10 cellular contexts compared by ENCODE assay signal in the genomic region with DNA sequence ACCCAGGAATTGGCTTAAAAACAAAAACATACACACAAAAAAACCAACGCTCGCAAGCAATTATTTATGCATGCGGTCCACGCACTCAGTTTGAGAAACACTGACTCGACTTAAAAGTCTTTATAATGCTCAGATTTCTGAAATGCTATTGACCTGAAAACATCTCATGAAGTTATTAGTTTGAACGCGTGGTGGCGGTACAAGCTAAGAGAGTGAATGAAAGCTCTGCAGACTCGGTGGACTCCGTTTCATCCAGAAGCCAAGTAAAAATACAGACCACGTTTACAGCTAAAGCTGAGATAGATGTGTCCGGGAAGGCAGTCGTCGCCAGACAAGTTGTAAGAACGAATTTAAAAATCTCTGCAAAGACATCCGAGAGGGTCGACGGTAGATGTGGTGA. TPM values are rescaled to one million over a fixed set of nuclear protein-coding genes. Genes with fewer than 3 reads are reported as not detected.
DNase-seq lines count a peak whose midpoint lies in the region; ATAC-seq and TF ChIP-seq lines count a peak whose summit lies in the region.
"Had no signal": no experiment of that assay in that cellular context is flagged by ENCODE, and none has a peak within 500 bp of the region (broad histone marks: within the 10 kb centered on the region; RNA-seq: fewer than 3 reads in every experiment).

PCDHB6 (plus strand) TSS at position 246 of the 400 bp plus-strand sequence. CDS start 201 bp downstream, outside the sequence.

- H3K9ac ChIP-seq in neural progenitor cell = no peak within 1 kb of the TSS

- no peaks in the 10 kb centered on the region for H3F3A ChIP-seq in DOHH2 (ENCODE audit: control insufficient read depth, insufficient read depth)
- no peaks in the 10 kb centered on the region for H3F3A ChIP-seq in neural progenitor cell (ENCODE audit: low read depth)

- H3K36me3 Mint-ChIP-seq in neural progenitor cell (no peaks in the 10 kb centered on the region), T-helper 17 cell (ENCODE audit: low read depth) (peaks cover 3% of the 10 kb centered on the region)

- no peaks in the 10 kb centered on the region for H4K20me1 ChIP-seq in DOHH2 (ENCODE audit: control insufficient read depth, insufficient read depth, low read depth, low read length)
- H4K20me1 ChIP-seq in neural progenitor cell (ENCODE audit: low read depth) = no peaks in the 10 kb centered on the region

- peaks cover 35% of the 10 kb centered on the region for H3K9me3 Mint-ChIP-seq in neural progenitor cell

- TF ChIP-seq POLR2A in breast epithelium (IDR thresholded peaks at IDR 0.05) (no peak), adrenal gland (IDR thresholded peaks at IDR 0.05) (no peak)

- H3K4me1 ChIP-seq in DOHH2 (ENCODE audit: control insufficient read depth, low read length) = no peaks in the 10 kb centered on the region
- no peaks in the 10 kb centered on the region for H3K4me1 ChIP-seq in breast epithelium
- H3K4me1 ChIP-seq in neural progenitor cell = no peaks in the 10 kb centered on the region
- H3K4me1 ChIP-seq in adrenal gland (replicated peaks in 1 of 2) = no peaks in the 10 kb centered on the region

- H3K4me3 Mint-ChIP-seq in neural progenitor cell (no peak within 1 kb of the TSS), T-helper 17 cell (no peak within 1 kb of the TSS)
- H3K4me3 Mint-ChIP-seq: stimulated activated naive CD8-positive, alpha-beta T cell treated with anti-CD3 and anti-CD28 coated beads, Interleukin-15, amount 100 ng/mL, for 72 hours had no signal

- 11 to 20% (median 16%) methylated on average over 18 of the region's 18 CpGs for WGBS in adrenal gland, 4 donors

- H3K79me2 ChIP-seq in DOHH2 (ENCODE audit: control insufficient read depth, low read length) (no peaks in the 10 kb centered on the region), neural progenitor cell (ENCODE audit: low read depth) (no peaks in the 10 kb centered on the region)

- no peak within 1 kb of the TSS for H2AFZ ChIP-seq in neural progenitor cell (replicated peaks)

- no peaks in the 10 kb centered on the region for H3K36me3 ChIP-seq in DOHH2 (ENCODE audit: control insufficient read depth, low read length)
- H3K36me3 ChIP-seq in breast epithelium = no peaks in the 10 kb centered on the region
- H3K36me3 ChIP-seq in neural progenitor cell = no peaks in the 10 kb centered on the region
- no peaks in the 10 kb centered on the region for H3K36me3 ChIP-seq in adrenal gland (replicated peaks in 1 of 2)

- H3K9me3 ChIP-seq in DOHH2 (ENCODE audit: control insufficient read depth, insufficient read depth, low read length) (no peaks in the 10 kb centered on the region), breast epithelium (peaks cover 43 to 100% of the 10 kb centered on the region in 2 donors), neural progenitor cell (ENCODE audit: low read depth) (no peaks in the 10 kb centered on the region), T-helper 17 cell (ENCODE audit: control insufficient read depth, low read length, poor library complexity, severe bottlenecking) (no peaks in the 10 kb centered on the region), adrenal gland (replicated peaks in 1 of 3) (peaks cover 0 to 16% (median 10%) of the 10 kb centered on the region in 3 donors)

- H3K4me3 ChIP-seq in DOHH2 (ENCODE audit: low read length) (no peak within 1 kb of the TSS), breast epithelium (peak within 1 kb of the TSS in 2 of 3 donors; percentile 7 to 51), neural progenitor cell (no peak within 1 kb of the TSS), adrenal gland (no peak within 1 kb of the TSS)

- H3K9me2 ChIP-seq in DOHH2 (replicated peaks; ENCODE audit: control insufficient read depth, low read length) = no peaks in the 10 kb centered on the region

- intact Hi-C loops in breast epithelium (cut with DNase I; ENCODE audit: low total_unique reads) = no loop called here
- intact Hi-C loops in adrenal gland (cut with DNase I) = no loop called here

- TF ChIP-seq CTCF in DOHH2 (IDR thresholded peaks at IDR 0.05; ENCODE audit: low read depth, low read length, poor library complexity, severe bottlenecking) (peak; percentile 44), breast epithelium (IDR thresholded peaks at IDR 0.05) (no peak), neural progenitor cell (IDR thresholded peaks at IDR 0.05) (peak; percentile 37), adrenal gland (IDR thresholded peaks at IDR 0.05) (no peak)

- H3K4me1 Mint-ChIP-seq in neural progenitor cell (no peaks in the 10 kb centered on the region), T-helper 17 cell (no peaks in the 10 kb centered on the region)
- H3K4me1 Mint-ChIP-seq: stimulated activated naive CD8-positive, alpha-beta T cell treated with anti-CD3 and anti-CD28 coated beads, Interleukin-15, amount 100 ng/mL, for 72 hours had no signal

- DNase-seq in M059J (ENCODE audit: low read depth) (peak; percentile 56), breast epithelium (ENCODE audit: low spot score in 2 of 2) (no peak), neural progenitor cell (ENCODE audit: low spot score) (peak; percentile 5), T-helper 17 cell (no peak), adrenal gland (no peak)
- DNase-seq: stimulated activated naive CD8-positive, alpha-beta T cell treated with anti-CD3 and anti-CD28 coated beads, Interleukin-15, amount 100 ng/mL, for 72 hours had no signal

- H3K4me2 ChIP-seq in DOHH2 (ENCODE audit: low read length) (no peak within 1 kb of the TSS), neural progenitor cell (no peak within 1 kb of the TSS)

- ATAC-seq in T-helper 17 cell (no peak), GM21737 (IDR thresholded peaks at IDR 0.05; ENCODE audit: unreplicated experiment) (no peak)
- ATAC-seq in activated CD4-positive, CD25-positive, alpha-beta regulatory T cell treated with anti-CD3 and anti-CD28 coated beads, Interleukin-2, amount 50 U/mL, for 24 hours = no peak
- ATAC-seq: stimulated activated naive CD8-positive, alpha-beta T cell treated with anti-CD3 and anti-CD28 coated beads, Interleukin-15, amount 100 ng/mL, for 72 hours had no signal

- no peak within 1 kb of the TSS for H3K27ac ChIP-seq in DOHH2 (ENCODE audit: low read depth, low read length)
- no peak within 1 kb of the TSS for H3K27ac ChIP-seq in breast epithelium
- no peak within 1 kb of the TSS for H3K27ac ChIP-seq in neural progenitor cell
- H3K27ac ChIP-seq in adrenal gland = no peak within 1 kb of the TSS

- H3K27me3 Mint-ChIP-seq in neural progenitor cell (ENCODE audit: insufficient read depth, low read depth) = no peaks in the 10 kb centered on the region
- H3K27me3 Mint-ChIP-seq in T-helper 17 cell = peaks cover 32% of the 10 kb centered on the region

- no peak within 1 kb of the TSS for H3K27ac Mint-ChIP-seq in neural progenitor cell
- no peak within 1 kb of the TSS for H3K27ac Mint-ChIP-seq in T-helper 17 cell
- H3K27ac Mint-ChIP-seq: stimulated activated naive CD8-positive, alpha-beta T cell treated with anti-CD3 and anti-CD28 coated beads, Interleukin-15, amount 100 ng/mL, for 72 hours had no signal

- no peaks in the 10 kb centered on the region for H3K27me3 ChIP-seq in DOHH2 (ENCODE audit: control insufficient read depth, low read length)
- no peaks in the 10 kb centered on the region for H3K27me3 ChIP-seq in breast epithelium
- peaks cover 3% of the 10 kb centered on the region for H3K27me3 ChIP-seq in neural progenitor cell
- no peaks in the 10 kb centered on the region for H3K27me3 ChIP-seq in adrenal gland

RNA-seq across cellular contexts. Expression of gene PCDHB6, which starts in this region (rescaled TPM):
- total RNA-seq in M059J (2014; rRNA removed; shearing (Covaris generic)) = 0.49 and 0.62 TPM in 2 replicates
- 1 to 10 TPM; 1.4 to 3.6 (median 2.2) TPM for total RNA-seq in breast epithelium
- total RNA-seq in neural progenitor cell (ENCODE audit: low replicate concordance) = 0.90 and 1.5 TPM in 2 replicates
- total RNA-seq in T-helper 17 cell = not detected
- total RNA-seq in adrenal gland = 1 to 10 TPM in 2 of 8 donors, under 1 TPM in 6; 0.23 to 1.1 (median 0.85) TPM
- polyA plus RNA-seq in adrenal gland = under 1 TPM; 0.30 to 0.73 (median 0.48) TPM
- total RNA-seq: T-helper 2 cell treated with Interferon-gamma antibody and Interleukin-4, amounts not matched to agents 100 ng/mL and 5 ng/mL, for 36 hours had no signal

Comparison
In these comparisons a context has a peak if more than half of its experiments do, and no peak if none do; other contexts are left out.
1. Peak in DNase-seq in M059J; RNA of the gene not detected or under 1 TPM.
2. H3K4me3 ChIP-seq: peak in breast epithelium (2 of 3); none in DOHH2 (single experiment), neural progenitor cell (single experiment) and adrenal gland (0 of 4).
3. CTCF ChIP-seq: peak in DOHH2 (single experiment) and neural progenitor cell (single experiment); none in breast epithelium (0 of 3) and adrenal gland (0 of 6).